Comparison of ENCODE assay signal across 15 cellular contexts in genomic region chr20:10783660-10784336, GRCh38.
DNase-seq lines count a peak whose midpoint lies in the region; TF ChIP-seq lines count a peak whose summit lies in the region.
"Had no signal": no experiment of that assay in that cellular context is flagged by ENCODE, and none has a peak within 500 bp of the region (broad histone marks: within the 10 kb centered on the region; RNA-seq: fewer than 3 reads in every experiment).

No MANE protein-coding gene starts in this region.

- peak overlapping the region; percentile 48 for H3K4me2 ChIP-seq in OCI-LY3 (ENCODE audit: low read length)
- H3K4me2 ChIP-seq in osteoblast (ENCODE audit: insufficient read depth, low read length) = no peak overlapping the region

- H3K9me3 ChIP-seq in OCI-LY3 (ENCODE audit: insufficient read depth, low read length) (no peaks in the 10 kb centered on the region), osteoblast (ENCODE audit: low read depth, low read length) (no peaks in the 10 kb centered on the region), thyroid gland (no peaks in the 10 kb centered on the region), colonic mucosa (no peaks in the 10 kb centered on the region)
- H3K9me3 ChIP-seq: esophagus squamous epithelium, spleen had no signal

- H3K9ac ChIP-seq in OCI-LY3 (ENCODE audit: low read length) (no peak overlapping the region), colonic mucosa (ENCODE audit: low read depth in 2 of 2, low read length in 2 of 2) (no peak overlapping the region)

- WGBS in thyroid gland, 2 donors = 70 to 71% methylated on average over 2 of the region's 2 CpGs

- intact Hi-C loops in thyroid gland (cut with DNase I) (no loop called here), colonic mucosa (cut with DNase I) (no loop called here)

- H4K20me1 ChIP-seq in OCI-LY3 (ENCODE audit: insufficient read depth, low read length) (no peaks in the 10 kb centered on the region), osteoblast (ENCODE audit: insufficient read depth, low read length) (no peaks in the 10 kb centered on the region)

- no peak for TF ChIP-seq POLR2A in thyroid gland (IDR thresholded peaks at IDR 0.05)

- no peaks in the 10 kb centered on the region for H3K27me3 ChIP-seq in OCI-LY3 (ENCODE audit: low read depth, low read length)
- no peaks in the 10 kb centered on the region for H3K27me3 ChIP-seq in osteoblast (ENCODE audit: insufficient read depth, low read length)
- H3K27me3 ChIP-seq in thyroid gland = no peaks in the 10 kb centered on the region
- H3K27me3 ChIP-seq in colonic mucosa = no peaks in the 10 kb centered on the region
- H3K27me3 ChIP-seq: esophagus squamous epithelium had no signal

- H3K4me3 ChIP-seq in OCI-LY3 (ENCODE audit: low read length) (peak overlapping the region; percentile 20; the same call in 1 of the 2 replicates), osteoblast (ENCODE audit: insufficient read depth, low read length) (no peak overlapping the region), thyroid gland (replicated peaks in 1 of 3) (no peak overlapping the region), colonic mucosa (no peak overlapping the region)
- H3K4me3 ChIP-seq: esophagus squamous epithelium, spleen had no signal

- TF ChIP-seq CTCF in OCI-LY3 (IDR thresholded peaks at IDR 0.05; ENCODE audit: low read depth, low read length) (no peak), osteoblast (IDR thresholded peaks at IDR 0.05; ENCODE audit: extremely low read depth, low read depth, low read length) (no peak), thyroid gland (IDR thresholded peaks at IDR 0.05) (no peak), colonic mucosa (IDR thresholded peaks at IDR 0.05) (no peak)

- H3K36me3 ChIP-seq in OCI-LY3 (replicated peaks; ENCODE audit: low read depth, low read length) (no peaks in the 10 kb centered on the region), osteoblast (ENCODE audit: insufficient read depth, low read length) (no peaks in the 10 kb centered on the region), thyroid gland (no peaks in the 10 kb centered on the region), colonic mucosa (no peaks in the 10 kb centered on the region)
- H3K36me3 ChIP-seq: esophagus squamous epithelium, spleen had no signal

- DNase-seq in NCI-H2029 (lab: John Stamatoyannopoulos, UW) (peak; percentile 57), NCI-H2029 treated with DMSO at 0.1 percent for 48 hours (lab: John Stamatoyannopoulos, UW) (no peak), fibroblast of gingiva (ENCODE audit: low read depth) (peak; percentile 6), osteoblast (ENCODE audit: insufficient read length, low spot score, missing footprints) (peak; percentile 23), thyroid gland (no peak), colonic mucosa (no peak)
- DNase-seq in activated CD8-positive, alpha-beta memory T cell treated with anti-CD3 and anti-CD28 coated beads, Interleukin-2, amount 50 U/mL, for 48 hours = no peak
- DNase-seq: CD8-positive, alpha-beta T cell; cerebellar nuclear complex; esophagus squamous epithelium; NCI-H2107; occipital lobe; PC-3; spleen had no signal

- H3K79me2 ChIP-seq in OCI-LY3 (ENCODE audit: low read length) (no peaks in the 10 kb centered on the region), osteoblast (ENCODE audit: insufficient read depth, low read length) (no peaks in the 10 kb centered on the region)

- H3K4me1 ChIP-seq in OCI-LY3 (ENCODE audit: low read length) = peaks cover 60% of the 10 kb centered on the region
- no peaks in the 10 kb centered on the region for H3K4me1 ChIP-seq in osteoblast (ENCODE audit: insufficient read depth, low read length)
- H3K4me1 ChIP-seq in thyroid gland = no peaks in the 10 kb centered on the region
- H3K4me1 ChIP-seq in colonic mucosa = no peaks in the 10 kb centered on the region
- H3K4me1 ChIP-seq: spleen had no signal

- no peak overlapping the region for H3K27ac ChIP-seq in OCI-LY3 (ENCODE audit: low read length)
- H3K27ac ChIP-seq in osteoblast (ENCODE audit: low read depth, low read length) = no peak overlapping the region
- no peak overlapping the region for H3K27ac ChIP-seq in thyroid gland
- no peak overlapping the region for H3K27ac ChIP-seq in colonic mucosa
- H3K27ac ChIP-seq: esophagus squamous epithelium, spleen had no signal

- no peak overlapping the region for H2AFZ ChIP-seq in OCI-LY3 (ENCODE audit: low read depth, low read length)
- H2AFZ ChIP-seq in osteoblast (ENCODE audit: low read length) = no peak overlapping the region

Comparison
In these comparisons a context has a peak if more than half of its experiments do, and no peak if none do; other contexts are left out.
1. DNase-seq: peak in NCI-H2029 (single experiment), fibroblast of gingiva (single experiment) and osteoblast (single experiment); none in NCI-H2029 treated with DMSO at 0.1 percent for 48 hours (single experiment), activated CD8-positive, alpha-beta memory T cell treated with anti-CD3 and anti-CD28 coated beads, Interleukin-2, amount 50 U/mL, for 48 hours (single experiment), thyroid gland (0 of 2) and colonic mucosa (single experiment).